In genomic region chr7:43534110-43534509, GRCh38 we compare ENCODE assay signal across 18 cellular contexts. TPM values are rescaled to one million over a fixed set of nuclear protein-coding genes. Genes with fewer than 3 reads are reported as not detected.
DNase-seq lines count a peak whose midpoint lies in the region; ATAC-seq, FAIRE-seq and TF ChIP-seq lines count a peak whose summit lies in the region.
"Had no signal": no experiment of that assay in that cellular context is flagged by ENCODE, and none has a peak within 500 bp of the region (broad histone marks: within the 10 kb centered on the region; RNA-seq: fewer than 3 reads in every experiment).

No MANE protein-coding gene starts in this region.

- H4K12ac ChIP-seq in trophoblast cell (ENCODE audit: low read depth, low read length) = no peak overlapping the region

- TF ChIP-seq CTCF in SK-N-SH (IDR thresholded peaks at IDR 0.05) (no peak), bronchial epithelial cell (IDR thresholded peaks at IDR 0.05; ENCODE audit: insufficient read depth, low read length, severe bottlenecking) (no peak), keratinocyte (optimal IDR thresholded peaks at IDR 0.05 in 1 of 3, IDR thresholded peaks at IDR 0.05 in 1 of 3, conservative IDR thresholded peaks at IDR 0.05 in 1 of 3; ENCODE audit: extremely low read depth in 1 of 3, insufficient read depth in 2 of 3, low read length in 3 of 3) (no peak), sigmoid colon (IDR thresholded peaks at IDR 0.05) (no peak)

- CTCF ChIA-PET in SK-N-SH (lab: Yijun Ruan, JAX) = interaction anchor here (1.4 to 4.5 kb wide), 2 partner anchors 48 to 166 kb away, joined by 5 to 38 read pairs; partner anchors contain the start of gene STK17A

- H3K23ac ChIP-seq in trophoblast cell (ENCODE audit: low read length) = no peak overlapping the region

- POLR2A ChIA-PET in SK-N-SH (lab: Yijun Ruan, JAX) = no interaction called here

- dilution Hi-C loops in keratinocyte (cut with MboI; ENCODE audit: extremely low pct_ligation_motif_present, low sequenced_read_pairs) = no loop called here

- intact Hi-C loops in sigmoid colon (cut with DNase I) = no loop called here

- H2AFZ ChIP-seq in SK-N-SH (ENCODE audit: low read depth) (no peak overlapping the region), keratinocyte (ENCODE audit: control insufficient read depth, low read length) (no peak overlapping the region), trophoblast cell (ENCODE audit: insufficient read depth, low read length, poor library complexity) (no peak overlapping the region)

- H3F3A ChIP-seq in SK-N-SH (replicated peaks; ENCODE audit: insufficient read depth) = peaks cover 12% of the 10 kb centered on the region

- H3K9me3 ChIP-seq in SK-N-SH = no peaks in the 10 kb centered on the region
- no peaks in the 10 kb centered on the region for H3K9me3 ChIP-seq in keratinocyte (ENCODE audit: control insufficient read depth, low read depth, low read length)
- H3K9me3 ChIP-seq in sigmoid colon = no peaks in the 10 kb centered on the region
- H3K9me3 ChIP-seq in trophoblast cell (ENCODE audit: insufficient read depth, low read depth, low read length) = no peaks in the 10 kb centered on the region
- H3K9me3 ChIP-seq: BLaER1 treated with 17β-estradiol and CSF1 and Interleukin-3, amounts not matched to agents 10 nM and 100 nM; left lung; tibial artery had no signal

- no peak overlapping the region for H3K4me3 ChIP-seq in SK-N-SH (ENCODE audit: low read depth in 2 of 2, low read length in 1 of 2)
- no peak overlapping the region for H3K4me3 ChIP-seq in bronchial epithelial cell (ENCODE audit: low read depth, low read length)
- H3K4me3 ChIP-seq in keratinocyte (ENCODE audit: control insufficient read depth in 2 of 3, extremely low read depth in 1 of 3, insufficient read depth in 2 of 3, low read depth in 1 of 3, low read length in 3 of 3) = no peak overlapping the region
- no peak overlapping the region for H3K4me3 ChIP-seq in sigmoid colon
- no peak overlapping the region for H3K4me3 ChIP-seq in trophoblast cell (ENCODE audit: low read depth, low read length)
- H3K4me3 ChIP-seq: BLaER1 treated with 17β-estradiol and CSF1 and Interleukin-3, amounts not matched to agents 10 nM and 100 nM; left lung; skin epidermis; tibial artery had no signal

- WGBS in SK-N-SH (ENCODE audit: low lambda C conversion rate) = 44% methylated on average over 4 of the region's 4 CpGs
- 68 to 78% methylated on average over 4 of the region's 4 CpGs for WGBS in sigmoid colon, 2 donors
- no CpG with 5 or more reads among the region's 4 CpGs for WGBS in trophoblast cell (ENCODE audit: extremely low coverage, insufficient coverage, insufficient read length)

- FAIRE-seq in bronchial epithelial cell (lab: Jason Lieb, UNC) (no peak), keratinocyte (lab: Jason Lieb, UNC) (peak; percentile 74)

- no peak overlapping the region for H3K4me2 ChIP-seq in SK-N-SH
- H3K4me2 ChIP-seq in keratinocyte (ENCODE audit: control insufficient read depth, extremely low read depth, insufficient read depth, low read depth, low read length) = no peak overlapping the region
- no peak overlapping the region for H3K4me2 ChIP-seq in trophoblast cell (ENCODE audit: low read length)

- no peak overlapping the region for H4K8ac ChIP-seq in trophoblast cell (ENCODE audit: low read depth, low read length)

- no peak for TF ChIP-seq EP300 in SK-N-SH (IDR thresholded peaks at IDR 0.05; ENCODE audit: borderline replicate concordance in 1 of 2, low read depth in 1 of 2, low read length in 1 of 2)
- TF ChIP-seq EP300 in sigmoid colon (IDR thresholded peaks at IDR 0.05) = no peak

- no peak overlapping the region for H3K14ac ChIP-seq in trophoblast cell (ENCODE audit: low read length)

- no peak overlapping the region for H2AK5ac ChIP-seq in trophoblast cell (ENCODE audit: low read length)

- H2BK120ac ChIP-seq in trophoblast cell (ENCODE audit: insufficient read depth, low read length, poor library complexity) = no peak overlapping the region

- H4K20me1 ChIP-seq in SK-N-SH (ENCODE audit: insufficient read depth) (no peaks in the 10 kb centered on the region), keratinocyte (ENCODE audit: control insufficient read depth, extremely low read depth, insufficient read depth, low read length) (no peaks in the 10 kb centered on the region)
- H4K20me1 ChIP-seq: BLaER1 treated with 17β-estradiol and CSF1 and Interleukin-3, amounts not matched to agents 10 nM and 100 nM had no signal

- H3K9ac ChIP-seq in SK-N-SH = no peak overlapping the region
- no peak overlapping the region for H3K9ac ChIP-seq in keratinocyte (ENCODE audit: control insufficient read depth, extremely low read depth, insufficient read depth, low read length)
- H3K9ac ChIP-seq in trophoblast cell (ENCODE audit: low read length) = no peak overlapping the region
- H3K9ac ChIP-seq: BLaER1 treated with 17β-estradiol and CSF1 and Interleukin-3, amounts not matched to agents 10 nM and 100 nM had no signal

- H3K4me1 ChIP-seq in SK-N-SH (ENCODE audit: control insufficient read depth in 1 of 2, insufficient read depth in 2 of 2, low read depth in 1 of 2, low read length in 1 of 2) (peaks cover 10 to 50% of the 10 kb centered on the region in 2 experiments; a peak in 3 of 4 replicates), keratinocyte (ENCODE audit: control insufficient read depth, extremely low read depth, insufficient read depth, low read length) (peaks cover 16% of the 10 kb centered on the region), sigmoid colon (peaks cover 0 to 10% (median 8%) of the 10 kb centered on the region in 4 donors), trophoblast cell (ENCODE audit: control insufficient read depth in 1 of 2, insufficient read depth in 2 of 2, low read length in 2 of 2) (no peaks in the 10 kb centered on the region)
- H3K4me1 ChIP-seq: left lung had no signal

- H4K91ac ChIP-seq in trophoblast cell (ENCODE audit: low read depth, low read length) = no peak overlapping the region

- peak overlapping the region in 1 of 2 experiments; percentile 94; a peak in 2 of 4 replicates for H3K27ac ChIP-seq in SK-N-SH (ENCODE audit: low read depth in 2 of 2, low read length in 1 of 2)
- H3K27ac ChIP-seq in keratinocyte (ENCODE audit: control insufficient read depth, insufficient read depth, low read length) = no peak overlapping the region
- peak overlapping the region in 1 of 4 donors; percentile 39 for H3K27ac ChIP-seq in sigmoid colon
- H3K27ac ChIP-seq in trophoblast cell (ENCODE audit: low read depth, low read length) = no peak overlapping the region
- H3K27ac ChIP-seq: 22Rv1, epithelial cell of prostate, left lung, tibial artery had no signal

- ATAC-seq in SK-N-SH treated with all-trans-retinoic acid at 6 μM for 48 hours = no peak
- no peak for ATAC-seq in GM19023 (IDR thresholded peaks at IDR 0.05; ENCODE audit: unreplicated experiment)
- ATAC-seq: left lung had no signal

- no peak overlapping the region for H2BK5ac ChIP-seq in trophoblast cell (ENCODE audit: low read depth, low read length, poor library complexity)

- H3K36me3 ChIP-seq in SK-N-SH (replicated peaks in 1 of 2; ENCODE audit: control insufficient read depth in 1 of 2, insufficient read depth in 2 of 2, low read length in 1 of 2) (no peaks in the 10 kb centered on the region), bronchial epithelial cell (ENCODE audit: control insufficient read depth, insufficient read depth, low read length) (no peaks in the 10 kb centered on the region), keratinocyte (ENCODE audit: control insufficient read depth in 2 of 2, extremely low read depth in 1 of 2, insufficient read depth in 2 of 2, low read length in 2 of 2) (no peaks in the 10 kb centered on the region), sigmoid colon (no peaks in the 10 kb centered on the region), trophoblast cell (ENCODE audit: control insufficient read depth in 1 of 2, insufficient read depth in 2 of 2, low read length in 2 of 2) (no peaks in the 10 kb centered on the region)
- H3K36me3 ChIP-seq: BLaER1 treated with 17β-estradiol and CSF1 and Interleukin-3, amounts not matched to agents 10 nM and 100 nM; left lung; tibial artery had no signal

- no peak for TF ChIP-seq RAD21 in SK-N-SH (IDR thresholded peaks at IDR 0.05; ENCODE audit: low read length)

- H2BK12ac ChIP-seq in trophoblast cell (ENCODE audit: low read length) = no peak overlapping the region

- H3K79me2 ChIP-seq in SK-N-SH (ENCODE audit: insufficient read depth) (no peaks in the 10 kb centered on the region), keratinocyte (ENCODE audit: control insufficient read depth, insufficient read depth, low read length) (no peaks in the 10 kb centered on the region), trophoblast cell (ENCODE audit: control insufficient read depth, insufficient read depth, low read length, poor library complexity) (no peaks in the 10 kb centered on the region)

- H3K9me1 ChIP-seq in keratinocyte (ENCODE audit: control insufficient read depth, extremely low read depth, insufficient read depth, low read length) = no peaks in the 10 kb centered on the region

- no peak for DNase-seq in SK-N-SH
- DNase-seq in bronchial epithelial cell (ENCODE audit: low read depth) = peak; percentile 32
- no peak for DNase-seq in keratinocyte (ENCODE audit: low read depth, low spot score)
- DNase-seq in DMS153 (lab: John Stamatoyannopoulos, UW) = no peak
- no peak for DNase-seq in sigmoid colon
- DNase-seq in trophoblast cell = no peak
- DNase-seq: Calu3; left lung; MM.1S; NCI-H748 treated with DMSO at 0.1 percent for 48 hours; stimulated activated naive CD4-positive, alpha-beta T cell treated with Interleukin-2 at 50 U/mL for 16 hours; tibial artery had no signal

- no peaks in the 10 kb centered on the region for H3K9me2 ChIP-seq in SK-N-SH

- no peaks in the 10 kb centered on the region for H3K79me1 ChIP-seq in trophoblast cell (ENCODE audit: low read length)

- H3K27me3 ChIP-seq in SK-N-SH (ENCODE audit: insufficient read depth) = peaks cover 31% of the 10 kb centered on the region
- H3K27me3 ChIP-seq in bronchial epithelial cell (ENCODE audit: control insufficient read depth, insufficient read depth, low read length) = no peaks in the 10 kb centered on the region
- peaks cover 7% of the 10 kb centered on the region for H3K27me3 ChIP-seq in keratinocyte (ENCODE audit: control insufficient read depth, extremely low read depth, insufficient read depth, low read length)
- H3K27me3 ChIP-seq in sigmoid colon = no peaks in the 10 kb centered on the region
- H3K27me3 ChIP-seq in trophoblast cell (ENCODE audit: insufficient read depth, low read length) = no peaks in the 10 kb centered on the region
- H3K27me3 ChIP-seq: BLaER1 treated with 17β-estradiol and CSF1 and Interleukin-3, amounts not matched to agents 10 nM and 100 nM; tibial artery had no signal

- H3K18ac ChIP-seq in trophoblast cell (ENCODE audit: low read length) = no peak overlapping the region

- no peak overlapping the region for H3K4ac ChIP-seq in trophoblast cell (ENCODE audit: low read depth, low read length)

- TF ChIP-seq POLR2A in sigmoid colon (IDR thresholded peaks at IDR 0.05) = no peak

RNA-seq across cellular contexts. Expression of gene STK17A, which starts 48.8 kb away (rescaled TPM):
- 47.8 and 52.0 TPM in 2 replicates for polyA plus RNA-seq in SK-N-SH (2012; rRNA removed)
- polyA plus RNA-seq in SK-N-SH (2012; cell fraction: cytosol; rRNA removed) = 74.7 and 89.6 TPM in 2 replicates
- polyA plus RNA-seq in SK-N-SH (2012; cell fraction: nucleus; rRNA removed) = 34.1 and 67.1 TPM in 2 replicates
- total RNA-seq in bronchial epithelial cell = 55.2 and 79.5 TPM in 2 replicates
- 33.6 to 81.3 TPM (median 46.1 TPM) in 3 replicates for polyA plus RNA-seq in keratinocyte
- 30.4 TPM for polyA plus RNA-seq in keratinocyte (2011; ENCODE audit: low read depth)
- 46.4 and 88.3 TPM in 2 replicates for polyA plus RNA-seq in keratinocyte (2011; cell fraction: cytosol; rRNA removed)
- 43.9 and 57.0 TPM in 2 replicates for polyA plus RNA-seq in keratinocyte (2011; cell fraction: nucleus; rRNA removed)
- polyA plus RNA-seq in keratinocyte (2012; ENCODE audit: low replicate concordance) = 55.1 and 72.2 TPM in 2 replicates
- polyA minus RNA-seq in keratinocyte = 3.4 to 32.1 TPM (median 12.9 TPM) in 3 replicates
- 39.1 TPM for polyA minus RNA-seq in keratinocyte (2011; cell fraction: cytosol; rRNA and poly(A)+ RNA removed)
- polyA minus RNA-seq in keratinocyte (2011; cell fraction: nucleus; rRNA and poly(A)+ RNA removed) = 15.8 and 31.2 TPM in 2 replicates
- 10 to 100 TPM in 3 of 4 donors, 1 to 10 TPM in 1; 9.3 to 22.3 (median 11.9) TPM for total RNA-seq in sigmoid colon
- polyA plus RNA-seq in sigmoid colon = 10 to 100 TPM; 16.8 to 29.6 (median 26.6) TPM
- polyA plus RNA-seq in trophoblast cell (2013) = 9.6 and 10.1 TPM in 2 replicates
